8 cellular contexts compared by ENCODE assay signal in genomic region chr16:67652578-67653130, GRCh38. TPM values are rescaled to one million over a fixed set of nuclear protein-coding genes. Genes with fewer than 3 reads are reported as not detected.
DNase-seq lines count a peak whose midpoint lies in the region; ATAC-seq, FAIRE-seq and TF ChIP-seq lines count a peak whose summit lies in the region.

No MANE protein-coding gene starts in this region.

- H3K9ac ChIP-seq in endothelial cell of umbilical vein (replicated peaks; ENCODE audit: extremely low read depth, insufficient read depth, low read length) = no peak overlapping the region

- BruUV-seq in endothelial cell of umbilical vein (replicated peaks; lab: Mats Ljungman, UMichigan) = no TSS peak

- FAIRE-seq in endothelial cell of umbilical vein (lab: Jason Lieb, UNC) = no peak

- peaks cover 41 to 47% of the 10 kb centered on the region in 2 experiments for H3K27me3 ChIP-seq in endothelial cell of umbilical vein (ENCODE audit: control insufficient read depth in 2 of 2, insufficient read depth in 2 of 2, low read length in 2 of 2)

- peak overlapping the region; percentile 67 for H3K4me3 Mint-ChIP-seq in mesothelial cell of epicardium

- H3K4me2 ChIP-seq in endothelial cell of umbilical vein (ENCODE audit: insufficient read depth, low read length) = no peak overlapping the region

- H3K4me1 Mint-ChIP-seq in mesothelial cell of epicardium = peaks cover 4% of the 10 kb centered on the region

- dilution Hi-C loops in endothelial cell of umbilical vein (cut with MboI; ENCODE audit: extremely low pct_ligation_motif_present, low sequenced_read_pairs) = no loop called here

- no peaks in the 10 kb centered on the region for H4K20me1 ChIP-seq in endothelial cell of umbilical vein (replicated peaks; ENCODE audit: control insufficient read depth, extremely low read depth, insufficient read depth, low read length)

- intact Hi-C loops in endothelial cell of umbilical vein (cut with micrococcal nuclease) = no loop called here

- H3K79me2 ChIP-seq in endothelial cell of umbilical vein (ENCODE audit: control insufficient read depth, insufficient read depth, low read length) = no peaks in the 10 kb centered on the region

- CTCF ChIA-PET in endothelial cell of umbilical vein (lab: Charles Lee) = interaction anchor here (2.3 kb wide), 1 partner anchor 132 kb away, joined by 11 read pairs; no protein-coding TSS in a partner anchor

- H3K4me1 ChIP-seq in endothelial cell of umbilical vein (ENCODE audit: control insufficient read depth, extremely low read depth, insufficient read depth, low read length) = peaks cover 5% of the 10 kb centered on the region

- H3K27ac ChIP-seq in endothelial cell of umbilical vein (ENCODE audit: insufficient read depth, low read depth, low read length) = no peak overlapping the region

- no peaks in the 10 kb centered on the region for H3K36me3 Mint-ChIP-seq in mesothelial cell of epicardium

- no peaks in the 10 kb centered on the region for H3K9me3 ChIP-seq in endothelial cell of umbilical vein (replicated peaks; ENCODE audit: control insufficient read depth, insufficient read depth, low read length)

- no peak overlapping the region for H2AFZ ChIP-seq in endothelial cell of umbilical vein (ENCODE audit: low read depth, low read length)

- H3K36me3 ChIP-seq in endothelial cell of umbilical vein (ENCODE audit: control insufficient read depth in 2 of 2, extremely low read depth in 1 of 2, insufficient read depth in 2 of 2, low read length in 2 of 2) = no peaks in the 10 kb centered on the region

- H3K4me3 ChIP-seq in endothelial cell of umbilical vein (replicated peaks in 1 of 3; ENCODE audit: insufficient read depth in 1 of 3, low read depth in 1 of 3, low read length in 3 of 3) = peak overlapping the region in 2 of 3 experiments; percentile 24 to 31

- DNase-seq in COLO668 (lab: John Stamatoyannopoulos, UW; ENCODE audit: unreplicated experiment) (peak; percentile 28), NCI-H146 (lab: John Stamatoyannopoulos, UW) (peak; percentile 30), endothelial cell of umbilical vein (ENCODE audit: low read depth, low spot score) (no peak), mesothelial cell of epicardium (ENCODE audit: low spot score in 2 of 2, unreplicated experiment in 2 of 2) (peak in 1 of 2 experiments; percentile 55), dermis blood vessel endothelial cell (no peak), SKM-1 (lab: John Stamatoyannopoulos, UW; ENCODE audit: unreplicated experiment) (no peak)

- no peak for ATAC-seq in GM21529 (IDR thresholded peaks at IDR 0.05; ENCODE audit: unreplicated experiment)
- ATAC-seq in GM19467 (IDR thresholded peaks at IDR 0.05; ENCODE audit: unreplicated experiment) = no peak

- H3K9me1 ChIP-seq in endothelial cell of umbilical vein (replicated peaks; ENCODE audit: control insufficient read depth, extremely low read depth, insufficient read depth, low read length) = no peaks in the 10 kb centered on the region

- peaks cover 50% of the 10 kb centered on the region for H3K27me3 Mint-ChIP-seq in mesothelial cell of epicardium (ENCODE audit: low read depth)

- TF ChIP-seq CTCF in endothelial cell of umbilical vein (IDR thresholded peaks at IDR 0.05; ENCODE audit: extremely low read depth in 1 of 2, insufficient read depth in 1 of 2, low read depth in 1 of 2, low read length in 2 of 2) (no peak), mesothelial cell of epicardium (IDR thresholded peaks at IDR 0.05; ENCODE audit: unreplicated experiment) (no peak)

- H3K27ac Mint-ChIP-seq in mesothelial cell of epicardium = no peak overlapping the region

- H3K9me3 Mint-ChIP-seq in mesothelial cell of epicardium = no peaks in the 10 kb centered on the region

- POLR2A ChIA-PET in endothelial cell of umbilical vein (lab: Charles Lee) = no interaction called here

- no peak for TF ChIP-seq POLR2A in endothelial cell of umbilical vein (IDR thresholded peaks at IDR 0.05; ENCODE audit: low read depth, low read length)

TF ChIP-seq in endothelial cell of umbilical vein, 7 proteins besides CTCF, POLR2A, EP300 and RAD21:
- TF ChIP-seq JUN (IDR thresholded peaks at IDR 0.05; ENCODE audit: borderline replicate concordance, insufficient read depth, insufficient read length, low read depth) = no peak
- TF ChIP-seq FOS (IDR thresholded peaks at IDR 0.05; ENCODE audit: borderline replicate concordance, insufficient read depth, low read length) = no peak
- TF ChIP-seq MYC (IDR thresholded peaks at IDR 0.05; ENCODE audit: low read depth, low read length) = no peak
- no peak for TF ChIP-seq POLR2AphosphoS5 (IDR thresholded peaks at IDR 0.05; ENCODE audit: insufficient read depth, low read depth, low read length)
- no peak for TF ChIP-seq EZH2 (IDR thresholded peaks at IDR 0.05; ENCODE audit: borderline replicate concordance, low read depth, low read length, severe bottlenecking)
- no peak for TF ChIP-seq GATA2 (IDR thresholded peaks at IDR 0.05; ENCODE audit: insufficient read depth, insufficient read length, low read depth, low read length)
- TF ChIP-seq MAX (IDR thresholded peaks at IDR 0.05; ENCODE audit: insufficient read depth, insufficient read length) = no peak
TF ChIP-seq in endothelial cell of umbilical vein: peak in this region for 0.

RNA-seq across cellular contexts. Expression of gene ACD, which starts 7.4 kb away (rescaled TPM):
- total RNA-seq in endothelial cell of umbilical vein (24.4 and 26.9 TPM in 2 replicates), mesothelial cell of epicardium (24.5 to 27.9 TPM (median 25.8 TPM) in 3 replicates), dermis blood vessel endothelial cell (14.5 and 17.8 TPM in 2 replicates)
- polyA plus RNA-seq in endothelial cell of umbilical vein = 36.0 and 45.1 TPM in 2 replicates
- polyA plus RNA-seq in endothelial cell of umbilical vein (2011; cell fraction: cytosol; rRNA removed) = 27.1 and 27.9 TPM in 2 replicates
- 40.4 and 46.8 TPM in 2 replicates for polyA plus RNA-seq in endothelial cell of umbilical vein (2011; cell fraction: nucleus; rRNA removed)
- 23.9 and 26.7 TPM in 2 replicates for polyA plus RNA-seq in endothelial cell of umbilical vein (2012)
- 10.5 and 14.6 TPM in 2 replicates for polyA minus RNA-seq in endothelial cell of umbilical vein
- 29.0 TPM for polyA minus RNA-seq in endothelial cell of umbilical vein (2011; cell fraction: cytosol; rRNA and poly(A)+ RNA removed)
- polyA minus RNA-seq in endothelial cell of umbilical vein (2011; cell fraction: nucleus; rRNA and poly(A)+ RNA removed) = 9.6 and 9.9 TPM in 2 replicates

RNA-seq across cellular contexts. Expression of gene CARMIL2, which starts 7.7 kb away (rescaled TPM):
- total RNA-seq in endothelial cell of umbilical vein (2.2 and 2.7 TPM in 2 replicates), mesothelial cell of epicardium (6.7 to 10.2 TPM (median 8.0 TPM) in 3 replicates), dermis blood vessel endothelial cell (0.56 and 0.85 TPM in 2 replicates)
- 0.65 and 0.95 TPM in 2 replicates for polyA plus RNA-seq in endothelial cell of umbilical vein
- polyA plus RNA-seq in endothelial cell of umbilical vein (2011; cell fraction: cytosol; rRNA removed) = 0.06 and 0.34 TPM in 2 replicates
- 2.9 and 3.5 TPM in 2 replicates for polyA plus RNA-seq in endothelial cell of umbilical vein (2011; cell fraction: nucleus; rRNA removed)
- 0.15 and 0.53 TPM in 2 replicates for polyA plus RNA-seq in endothelial cell of umbilical vein (2012)
- polyA minus RNA-seq in endothelial cell of umbilical vein = 0.66 and 0.85 TPM in 2 replicates
- polyA minus RNA-seq in endothelial cell of umbilical vein (2011; cell fraction: cytosol; rRNA and poly(A)+ RNA removed) = not detected
- polyA minus RNA-seq in endothelial cell of umbilical vein (2011; cell fraction: nucleus; rRNA and poly(A)+ RNA removed) = 1.5 and 1.8 TPM in 2 replicates

RNA-seq across cellular contexts. Expression of gene PARD6A, which starts 8.1 kb away (rescaled TPM):
- 1.3 and 1.7 TPM in 2 replicates for total RNA-seq in endothelial cell of umbilical vein
- polyA plus RNA-seq in endothelial cell of umbilical vein = 2.9 and 4.3 TPM in 2 replicates
- polyA plus RNA-seq in endothelial cell of umbilical vein (2011; cell fraction: cytosol; rRNA removed) = 1.5 and 2.1 TPM in 2 replicates
- 0.51 and 1.1 TPM in 2 replicates for polyA plus RNA-seq in endothelial cell of umbilical vein (2011; cell fraction: nucleus; rRNA removed)
- 1.1 and 1.5 TPM in 2 replicates for polyA plus RNA-seq in endothelial cell of umbilical vein (2012)
- 0.79 and 1.0 TPM in 2 replicates for polyA minus RNA-seq in endothelial cell of umbilical vein
- polyA minus RNA-seq in endothelial cell of umbilical vein (2011; cell fraction: cytosol; rRNA and poly(A)+ RNA removed) = 3.2 TPM
- 0.48 TPM in 1 of 2 replicates, not detected in the other for polyA minus RNA-seq in endothelial cell of umbilical vein (2011; cell fraction: nucleus; rRNA and poly(A)+ RNA removed)
- 1.9 to 2.2 TPM (median 1.9 TPM) in 3 replicates for total RNA-seq in mesothelial cell of epicardium
- total RNA-seq in dermis blood vessel endothelial cell = 6.3 and 7.0 TPM in 2 replicates

RNA-seq across cellular contexts. Expression of gene ENKD1, which starts 13.9 kb away (rescaled TPM):
- total RNA-seq in endothelial cell of umbilical vein (17.3 and 17.5 TPM in 2 replicates), mesothelial cell of epicardium (11.7 to 13.0 TPM (median 12.8 TPM) in 3 replicates), dermis blood vessel endothelial cell (18.1 and 20.1 TPM in 2 replicates)
- 16.7 and 21.9 TPM in 2 replicates for polyA plus RNA-seq in endothelial cell of umbilical vein
- 8.8 and 11.5 TPM in 2 replicates for polyA plus RNA-seq in endothelial cell of umbilical vein (2011; cell fraction: cytosol; rRNA removed)
- 21.1 and 21.4 TPM in 2 replicates for polyA plus RNA-seq in endothelial cell of umbilical vein (2011; cell fraction: nucleus; rRNA removed)
- polyA plus RNA-seq in endothelial cell of umbilical vein (2012) = 8.3 and 12.7 TPM in 2 replicates
- 3.6 and 8.2 TPM in 2 replicates for polyA minus RNA-seq in endothelial cell of umbilical vein
- 10.7 TPM for polyA minus RNA-seq in endothelial cell of umbilical vein (2011; cell fraction: cytosol; rRNA and poly(A)+ RNA removed)
- polyA minus RNA-seq in endothelial cell of umbilical vein (2011; cell fraction: nucleus; rRNA and poly(A)+ RNA removed) = 6.3 and 6.5 TPM in 2 replicates

RNA-seq across cellular contexts. Expression of gene C16orf86, which starts 14.0 kb away (rescaled TPM):
- total RNA-seq in endothelial cell of umbilical vein (0.62 and 1.2 TPM in 2 replicates), mesothelial cell of epicardium (1.2 to 2.0 TPM (median 1.8 TPM) in 3 replicates), dermis blood vessel endothelial cell (3.7 and 3.9 TPM in 2 replicates)
- polyA plus RNA-seq in endothelial cell of umbilical vein = 0.80 and 0.98 TPM in 2 replicates
- polyA plus RNA-seq in endothelial cell of umbilical vein (2011; cell fraction: cytosol; rRNA removed) = 0.65 and 1.4 TPM in 2 replicates
- polyA plus RNA-seq in endothelial cell of umbilical vein (2011; cell fraction: nucleus; rRNA removed) = 1.4 and 2.0 TPM in 2 replicates
- polyA plus RNA-seq in endothelial cell of umbilical vein (2012) = 0.55 and 0.63 TPM in 2 replicates
- polyA minus RNA-seq in endothelial cell of umbilical vein = 0.11 and 0.46 TPM in 2 replicates
- not detected for polyA minus RNA-seq in endothelial cell of umbilical vein (2011; cell fraction: cytosol; rRNA and poly(A)+ RNA removed)
- polyA minus RNA-seq in endothelial cell of umbilical vein (2011; cell fraction: nucleus; rRNA and poly(A)+ RNA removed) = not detected in 2 replicates

Comparison
In these comparisons a context has a peak if more than half of its experiments do, and no peak if none do; other contexts are left out.
1. DNase-seq: peak in COLO668 (single experiment) and NCI-H146 (single experiment); none in endothelial cell of umbilical vein (single experiment), dermis blood vessel endothelial cell (single experiment) and SKM-1 (single experiment).